9 cellular contexts compared by ENCODE assay signal in the genomic region with DNA sequence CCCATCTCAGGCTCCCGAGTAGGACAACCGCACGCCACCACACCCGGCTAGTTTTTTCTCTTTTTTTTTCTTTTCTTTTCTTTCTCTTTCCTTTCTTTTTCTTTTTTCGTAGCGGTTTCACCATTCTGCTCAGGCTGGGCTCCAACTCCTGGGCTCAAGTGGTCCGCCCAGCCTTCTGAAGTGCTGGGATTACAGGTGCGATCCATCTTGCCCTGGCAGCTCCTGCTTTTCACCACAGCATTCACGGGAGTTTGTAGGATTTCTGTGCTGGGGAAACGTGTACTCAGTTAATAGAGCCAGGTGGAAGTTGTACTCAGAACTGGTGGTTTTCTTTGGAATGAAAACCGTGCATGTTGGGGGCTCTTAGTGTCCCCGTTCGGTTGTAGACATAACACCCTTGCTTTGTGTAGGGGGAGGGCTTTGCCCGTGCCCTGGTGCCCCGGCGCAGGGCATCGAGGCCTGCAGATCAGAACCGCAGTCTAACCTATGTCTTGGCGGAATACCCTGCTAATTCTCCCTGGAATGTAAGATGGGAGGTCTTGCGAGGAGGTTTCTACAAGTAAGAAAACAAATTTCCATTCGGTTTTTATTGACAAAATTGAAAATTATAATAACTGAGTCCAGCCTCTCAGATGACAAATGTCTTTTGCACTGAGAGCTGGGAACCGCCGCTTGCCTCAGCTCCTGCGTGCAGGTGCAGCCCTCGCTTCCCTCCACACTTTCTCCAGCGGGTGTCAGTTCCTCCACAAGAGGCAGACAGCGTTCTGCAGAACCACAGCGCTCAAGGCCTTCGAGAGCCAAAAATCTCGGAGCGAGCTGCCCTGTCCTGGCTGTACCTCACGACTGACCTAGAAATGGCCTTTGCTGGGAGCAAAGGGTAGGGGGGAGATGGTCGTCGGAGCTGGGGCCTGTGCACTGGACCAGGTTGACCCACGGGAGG. TPM values are rescaled to one million over a fixed set of nuclear protein-coding genes. Genes with fewer than 3 reads are reported as not detected.
DNase-seq lines count a peak whose midpoint lies in the region; ATAC-seq, FAIRE-seq and TF ChIP-seq lines count a peak whose summit lies in the region.
"Not testable (repeated sequence)": the region's sequence is repeated elsewhere in the genome, so short reads cannot be mapped to it uniquely, and the experiment has no call there.
"Had no signal": no experiment of that assay in that cellular context is flagged by ENCODE, and none has a peak within 500 bp of the region (broad histone marks: within the 10 kb centered on the region; RNA-seq: fewer than 3 reads in every experiment).

No MANE protein-coding gene starts in this region.

- ATAC-seq in GM19372 (IDR thresholded peaks at IDR 0.05; ENCODE audit: low read depth, unreplicated experiment) (peak; percentile 1), HG02840 (IDR thresholded peaks at IDR 0.05; ENCODE audit: low FRiP score, unreplicated experiment) (peak; percentile 12), GM12878 (peak; percentile 34), left cardiac atrium (peak; percentile 2 to 23)

- not testable (repeated sequence) for H3K36me3 ChIP-seq in GM12878 (ENCODE audit: control insufficient read depth in 2 of 2, insufficient read depth in 2 of 2, low read length in 1 of 2); ovary

- RAD21 ChIA-PET in GM12878 (lab: Charles Lee; ENCODE audit: unreplicated experiment) = not testable (repeated sequence)

- H4K20me1 ChIP-seq in GM12878 (ENCODE audit: control insufficient read depth, insufficient read depth) = not testable (repeated sequence)

- H3K27ac Mint-ChIP-seq in activated CD4-positive, alpha-beta T cell treated with anti-CD3 and anti-CD28 coated beads, Interleukin-2, amount 10 ng/mL, durations not matched to agents 24 days and 14 days = peak overlapping the region; percentile 93

- H3K4me3 ChIP-seq in LNCaP clone FGC (ENCODE audit: low read depth, low read length) (peak overlapping the region; percentile 47), ovary (peak overlapping the region; percentile 41)
- H3K4me3 ChIP-seq in GM12878 = not testable (repeated sequence)

- not testable (repeated sequence) for H3K27me3 ChIP-seq in GM12878 (replicated peaks in 1 of 2; ENCODE audit: control insufficient read depth in 2 of 2, insufficient read depth in 2 of 2, low read length in 1 of 2); ovary

- SMC1A ChIA-PET in GM12878 (lab: Charles Lee; ENCODE audit: uncharacterized antibody, unreplicated experiment) = not testable (repeated sequence)

- TF ChIP-seq RAD21 in GM12878 (IDR thresholded peaks at IDR 0.05; ENCODE audit: insufficient read depth, low read depth, low read length) = not testable (repeated sequence)

- not testable (repeated sequence) for DNase-seq in LNCaP clone FGC (ENCODE audit: low read depth); GM12878 (ENCODE audit: low read depth, low spot score); left cardiac atrium; ovary
- DNase-seq in activated CD4-positive, alpha-beta T cell treated with anti-CD3 and anti-CD28 coated beads, Interleukin-2, amount 10 ng/mL, durations not matched to agents 24 days and 14 days = peak; percentile 76

- TF ChIP-seq EP300 in GM12878 (IDR thresholded peaks at IDR 0.05; ENCODE audit: borderline replicate concordance in 1 of 2, control insufficient read depth in 1 of 2, low read depth in 2 of 2, low read length in 2 of 2); ovary (IDR thresholded peaks at IDR 0.05): not testable (repeated sequence)

- not testable (repeated sequence) for TF ChIP-seq CTCF in LNCaP clone FGC (IDR thresholded peaks at IDR 0.05; ENCODE audit: control insufficient read depth, extremely low read depth, insufficient read depth); GM12878 (IDR thresholded peaks at IDR 0.05 in 2 of 3, conservative IDR thresholded peaks at IDR 0.05 in 1 of 3; ENCODE audit: control insufficient read depth in 2 of 3, extremely low read depth in 1 of 3, insufficient read depth in 1 of 3, low read depth in 3 of 3, low read length in 3 of 3); ovary (IDR thresholded peaks at IDR 0.05)

- H2AFZ ChIP-seq in GM12878 (ENCODE audit: control insufficient read depth, low read depth, low read length) = not testable (repeated sequence)

- peak overlapping the region; percentile 90 for H3K4me3 Mint-ChIP-seq in activated CD4-positive, alpha-beta T cell treated with anti-CD3 and anti-CD28 coated beads, Interleukin-2, amount 10 ng/mL, durations not matched to agents 24 days and 14 days

- H3K4me1 Mint-ChIP-seq in activated CD4-positive, alpha-beta T cell treated with anti-CD3 and anti-CD28 coated beads, Interleukin-2, amount 10 ng/mL, durations not matched to agents 24 days and 14 days = peaks cover 14% of the 10 kb centered on the region

- H3K27me3 Mint-ChIP-seq in activated CD4-positive, alpha-beta T cell treated with anti-CD3 and anti-CD28 coated beads, Interleukin-2, amount 10 ng/mL, durations not matched to agents 24 days and 14 days = not testable (repeated sequence)

- not testable (repeated sequence) for H3K27ac ChIP-seq in GM12878 (ENCODE audit: control insufficient read depth, insufficient read depth); ovary

- CTCF ChIA-PET in GM12878 (lab: Yijun Ruan, JAX) = not testable (repeated sequence)

- not testable (repeated sequence) for BruUV-seq in GM12878 (replicated peaks; lab: Mats Ljungman, UMichigan)

- FAIRE-seq in GM12878 (lab: Jason Lieb, UNC) = not testable (repeated sequence)

- intact Hi-C loops in activated CD4-positive, alpha-beta T cell treated with anti-CD3 and anti-CD28 coated beads, Interleukin-2, amount 10 ng/mL, durations not matched to agents 24 days and 14 days (cut with micrococcal nuclease) = loop anchor here (10.0 kb wide), 1 partner anchor 149 kb away; no protein-coding TSS in a partner anchor
- intact Hi-C loops in GM12878 (cut with micrococcal nuclease; ENCODE audit: unreplicated experiment) = loop anchor here (10.0 kb wide), 1 partner anchor 189 kb away; no protein-coding TSS in a partner anchor
- intact Hi-C loops in left cardiac atrium (cut with DNase I); ovary (cut with DNase I): not testable (repeated sequence)

- H3K4me1 ChIP-seq in GM12878 (ENCODE audit: control insufficient read depth, insufficient read depth, low read length); ovary (ENCODE audit: insufficient read depth): not testable (repeated sequence)

- H3K9me3 ChIP-seq in GM12878 (replicated peaks; ENCODE audit: control insufficient read depth, insufficient read depth, low read length); ovary: not testable (repeated sequence)

- H3K36me3 Mint-ChIP-seq in activated CD4-positive, alpha-beta T cell treated with anti-CD3 and anti-CD28 coated beads, Interleukin-2, amount 10 ng/mL, durations not matched to agents 24 days and 14 days (ENCODE audit: low read depth) = not testable (repeated sequence)

- POLR2A ChIA-PET in GM12878 (lab: Charles Lee) = not testable (repeated sequence)

- 15% methylated on average over 15 of the region's 35 CpGs for WGBS in GM12878 (ENCODE audit: insufficient coverage, insufficient replicate concordance, low lambda C conversion rate, missing lambda C conversion rate)
- WGBS in ovary, 3 donors = 31 to 36% (median 34%) methylated on average over 9 to 16 of the region's 35 CpGs

- H3K4me2 ChIP-seq in GM12878 (ENCODE audit: control insufficient read depth, insufficient read depth) = not testable (repeated sequence)

- TF ChIP-seq POLR2A in GM12878 (IDR thresholded peaks at IDR 0.05; ENCODE audit: low read depth, low read length); ovary (IDR thresholded peaks at IDR 0.05): not testable (repeated sequence)

- in situ Hi-C loops in GM12878 (cut with MboI) = not testable (repeated sequence)

- H3K9ac ChIP-seq in GM12878 (ENCODE audit: control insufficient read depth, insufficient read depth, low read length) = not testable (repeated sequence)

- not testable (repeated sequence) for H3K9me3 Mint-ChIP-seq in activated CD4-positive, alpha-beta T cell treated with anti-CD3 and anti-CD28 coated beads, Interleukin-2, amount 10 ng/mL, durations not matched to agents 24 days and 14 days

- H3K79me2 ChIP-seq in GM12878 (ENCODE audit: control insufficient read depth, insufficient read depth, low read length) = not testable (repeated sequence)

RNA-seq across cellular contexts. Expression of a gene that starts 40.4 kb away (rescaled TPM):
- 0.09 and 0.17 TPM in 2 replicates for total RNA-seq in activated CD4-positive, alpha-beta T cell treated with anti-CD3 and anti-CD28 coated beads, Interleukin-2, amount 10 ng/mL, durations not matched to agents 24 days and 14 days
- not detected in 2 replicates for total RNA-seq in GM12878 (2013; cell fraction: nucleolus; rRNA removed)
- total RNA-seq in GM12878 (2014; rRNA removed) (not detected in 2 replicates), GM12878 (2014; rRNA removed; fragmentation: Illumina TruSeq; extraction: Trizol) (not detected in 2 replicates), GM12878 (2021) (not detected in 2 replicates), left cardiac atrium (not detected), ovary (under 1 TPM in 4 of 7 donors, not detected in 3; 0.05 to 0.11 (median 0.08) TPM)
- polyA plus RNA-seq in GM12878 (2011; ENCODE audit: low read depth) = not detected
- polyA plus RNA-seq in GM12878 (2011; rRNA removed) (not detected in 2 replicates), GM12878 (2014; fragmentation: Illumina TruSeq; extraction: Trizol) (not detected in 2 replicates), GM12878 (2014; fragmentation: Nextera tagmentation; extraction: Ambion mirVana) (not detected), GM12878 (2014; rRNA removed) (not detected in 2 replicates), GM12878 (2016; fragmentation: Nextera tagmentation; extraction: Ambion mirVana) (not detected), ovary (under 1 TPM in 1 of 2 donors, not detected in 1; 0.02 TPM)
- polyA plus RNA-seq in GM12878 (2011; cell fraction: cytosol; rRNA removed) = not detected in 2 replicates
- not detected in 2 replicates for polyA plus RNA-seq in GM12878 (2011; cell fraction: nucleus; rRNA removed)
- polyA plus RNA-seq in GM12878 (2012) = not detected in 2 replicates
- not detected in 2 replicates for polyA minus RNA-seq in GM12878 (2011; rRNA and poly(A)+ RNA removed)
- not detected in 2 replicates for polyA minus RNA-seq in GM12878 (2011; cell fraction: cytosol; rRNA and poly(A)+ RNA removed)
- not detected in 2 replicates for polyA minus RNA-seq in GM12878 (2011; cell fraction: nucleus; rRNA and poly(A)+ RNA removed)
- total RNA-seq: posterior vena cava, subcutaneous adipose tissue had no signal
